Comparison of ENCODE assay signal across 18 cellular contexts in the genomic region with DNA sequence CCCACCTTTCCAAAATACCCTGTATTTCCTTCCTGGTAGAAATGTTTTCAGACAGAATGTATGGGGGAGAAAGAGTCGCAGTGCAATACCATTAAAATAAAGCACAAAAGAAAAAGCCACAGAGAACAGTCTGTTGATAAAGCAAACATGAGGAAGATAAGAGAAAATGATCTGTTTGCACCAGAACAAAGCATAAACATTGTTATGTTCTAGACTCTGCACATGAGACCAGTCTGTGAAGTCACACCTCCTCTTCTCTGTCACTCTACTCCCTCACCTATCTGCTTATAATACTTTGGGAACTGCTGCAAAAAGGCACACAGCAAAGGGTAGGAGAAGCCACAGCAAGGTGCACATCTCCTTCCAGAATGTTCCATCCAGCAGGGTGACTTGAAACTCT.
A peak's percentile ranks its signal among the peaks of the same experiment; 100 is the strongest.
DNase-seq lines count a peak whose midpoint lies in the region; ATAC-seq lines count a peak whose summit lies in the region.
"Had no signal": no experiment of that assay in that cellular context is flagged by ENCODE, and none has a peak within 500 bp of the region (broad histone marks: within the 10 kb centered on the region; RNA-seq: fewer than 3 reads in every experiment).

No MANE protein-coding gene starts in this region.

- H3K27ac ChIP-seq in caudate nucleus (ENCODE audit: low read depth, low read length) = no peak overlapping the region
- H3K27ac ChIP-seq: 22Rv1, BLaER1, C4-2B, GM23248 had no signal

- ATAC-seq in GM18511 (IDR thresholded peaks at IDR 0.05; ENCODE audit: unreplicated experiment) = no peak
- ATAC-seq: CD8-positive, alpha-beta T cell had no signal

- DNase-seq in NCI-H2029 (lab: John Stamatoyannopoulos, UW) = peak; percentile 8
- DNase-seq in NCI-H2029 treated with DMSO at 0.1 percent for 48 hours (lab: John Stamatoyannopoulos, UW) = no peak
- DNase-seq in DMS53 (lab: John Stamatoyannopoulos, UW) = peak; percentile 57
- peak; percentile 14 for DNase-seq in NCI-H146 treated with DMSO at 0.1 percent for 48 hours (lab: John Stamatoyannopoulos, UW; ENCODE audit: unreplicated experiment)
- no peak for DNase-seq in caudate nucleus (lab: John Stamatoyannopoulos, UW)
- DNase-seq: Caco-2; CD4-positive, CD25-positive, alpha-beta regulatory T cell; CD8-positive, alpha-beta T cell; DMS153; DMS79 treated with DMSO at 0.1 percent for 48 hours; GF-D8; GM23248; H7; HCEC 1CT had no signal

Comparison
In these comparisons a context has a peak if more than half of its experiments do, and no peak if none do; other contexts are left out.
1. DNase-seq: peak in NCI-H2029 (single experiment), DMS53 (single experiment) and NCI-H146 treated with DMSO at 0.1 percent for 48 hours (single experiment); none in NCI-H2029 treated with DMSO at 0.1 percent for 48 hours (single experiment) and caudate nucleus (0 of 61).